14 cellular contexts compared by ENCODE assay signal in genomic region chr20:62427172-62428007, GRCh38. TPM values are rescaled to one million over a fixed set of nuclear protein-coding genes. Genes with fewer than 3 reads are reported as not detected.
A peak's percentile ranks its signal among the peaks of the same experiment; 100 is the strongest.
DNase-seq lines count a peak whose midpoint lies in the region; ATAC-seq and TF ChIP-seq lines count a peak whose summit lies in the region.
"Had no signal": no experiment of that assay in that cellular context is flagged by ENCODE, and none has a peak within 500 bp of the region (broad histone marks: within the 10 kb centered on the region; RNA-seq: fewer than 3 reads in every experiment).

Gene RBBP8NL, minus strand, starts transcription at chr20:62427539. Its CDS starts 7,892 bp downstream, at chr20:62419647.

- peak; percentile 29 for DNase-seq in NCI-H146 (lab: John Stamatoyannopoulos, UW)
- DNase-seq in NCI-H146 treated with DMSO at 0.1 percent for 48 hours (lab: John Stamatoyannopoulos, UW; ENCODE audit: unreplicated experiment): no peak
- DNase-seq in WERI-Rb-1: no peak
- peak in 1 of 2 donors; percentile 88 for DNase-seq in left lung
- peak; percentile 91 for DNase-seq in upper lobe of right lung
- no peak for DNase-seq in GDM1 (lab: John Stamatoyannopoulos, UW)
- DNase-seq in activated CD4-positive, alpha-beta T cell treated with anti-CD3 and anti-CD28 coated beads, Interleukin-2, amount 10 ng/mL, durations not matched to agents 7 days and 5 days: no peak
- DNase-seq: 8988T; activated naive CD4-positive, alpha-beta T cell treated with anti-CD3 and anti-CD28 coated beads, Interleukin-2, amount 10 ng/mL, durations not matched to agents 7 days and 5 days; gastrocnemius medialis had no signal

- H3K27ac ChIP-seq in WERI-Rb-1: peak within 1 kb of the TSS; percentile 41; the same call in 1 of the 2 replicates
- peak within 1 kb of the TSS; percentile 13 to 26 for H3K27ac ChIP-seq in left lung
- peak within 1 kb of the TSS; percentile 24 for H3K27ac ChIP-seq in upper lobe of right lung
- H3K27ac ChIP-seq: gastrocnemius medialis had no signal

- POLR2A ChIA-PET in activated CD4-positive, alpha-beta T cell treated with anti-CD3 and anti-CD28 coated beads, Interleukin-2, amount 10 ng/mL, durations not matched to agents 7 days and 5 days (lab: Charles Lee): no interaction called here

- H3K4me1 Mint-ChIP-seq in activated CD4-positive, alpha-beta T cell treated with anti-CD3 and anti-CD28 coated beads, Interleukin-2, amount 10 ng/mL, durations not matched to agents 7 days and 5 days: no peaks in the 10 kb centered on the region
- H3K4me1 Mint-ChIP-seq: activated naive CD4-positive, alpha-beta T cell treated with anti-CD3 and anti-CD28 coated beads, Interleukin-2, amount 10 ng/mL, durations not matched to agents 7 days and 5 days; stimulated activated effector memory CD8-positive, alpha-beta T cell treated with anti-CD3 and anti-CD28 coated beads, Interleukin-12 subunit alpha, Interleukin-12 subunit beta, amount 100 ng/mL, for 72 hours had no signal

- no peak within 1 kb of the TSS for H3K27ac Mint-ChIP-seq in activated CD4-positive, alpha-beta T cell treated with anti-CD3 and anti-CD28 coated beads, Interleukin-2, amount 10 ng/mL, durations not matched to agents 7 days and 5 days
- H3K27ac Mint-ChIP-seq: activated naive CD4-positive, alpha-beta T cell treated with anti-CD3 and anti-CD28 coated beads, Interleukin-2, amount 10 ng/mL, durations not matched to agents 7 days and 5 days; stimulated activated effector memory CD8-positive, alpha-beta T cell treated with anti-CD3 and anti-CD28 coated beads, Interleukin-12 subunit alpha, Interleukin-12 subunit beta, amount 100 ng/mL, for 72 hours had no signal

- H3K4me1 ChIP-seq in left lung: peaks cover 6 to 8% of the 10 kb centered on the region in 2 donors
- no peaks in the 10 kb centered on the region for H3K4me1 ChIP-seq in upper lobe of right lung
- H3K4me1 ChIP-seq: gastrocnemius medialis had no signal

- H3K4me3 Mint-ChIP-seq in activated CD4-positive, alpha-beta T cell treated with anti-CD3 and anti-CD28 coated beads, Interleukin-2, amount 10 ng/mL, durations not matched to agents 7 days and 5 days: no peak within 1 kb of the TSS
- H3K4me3 Mint-ChIP-seq: activated naive CD4-positive, alpha-beta T cell treated with anti-CD3 and anti-CD28 coated beads, Interleukin-2, amount 10 ng/mL, durations not matched to agents 7 days and 5 days; stimulated activated effector memory CD8-positive, alpha-beta T cell treated with anti-CD3 and anti-CD28 coated beads, Interleukin-12 subunit alpha, Interleukin-12 subunit beta, amount 100 ng/mL, for 72 hours had no signal

- H3K9me3 ChIP-seq in WERI-Rb-1 (ENCODE audit: severe bottlenecking): no peaks in the 10 kb centered on the region
- no peaks in the 10 kb centered on the region for H3K9me3 ChIP-seq in left lung
- no peaks in the 10 kb centered on the region for H3K9me3 ChIP-seq in upper lobe of right lung
- H3K9me3 ChIP-seq: gastrocnemius medialis had no signal

- H3K27me3 Mint-ChIP-seq in activated CD4-positive, alpha-beta T cell treated with anti-CD3 and anti-CD28 coated beads, Interleukin-2, amount 10 ng/mL, durations not matched to agents 7 days and 5 days: no peaks in the 10 kb centered on the region

- CTCF ChIA-PET in activated CD4-positive, alpha-beta T cell treated with anti-CD3 and anti-CD28 coated beads, Interleukin-2, amount 10 ng/mL, durations not matched to agents 7 days and 5 days (lab: Charles Lee): interaction anchor here (0.8 to 1.3 kb wide), 3 partner anchors 8 to 18 kb away, joined by 4 read pairs; no protein-coding TSS in a partner anchor

- TF ChIP-seq CTCF in WERI-Rb-1 (IDR thresholded peaks at IDR 0.05; ENCODE audit: low read depth, low read length): no peak
- TF ChIP-seq CTCF in left lung (IDR thresholded peaks at IDR 0.05): no peak
- TF ChIP-seq CTCF in upper lobe of right lung (IDR thresholded peaks at IDR 0.05): peak; percentile 18

- no peaks in the 10 kb centered on the region for H3K36me3 ChIP-seq in WERI-Rb-1
- H3K36me3 ChIP-seq in left lung: no peaks in the 10 kb centered on the region
- no peaks in the 10 kb centered on the region for H3K36me3 ChIP-seq in upper lobe of right lung
- H3K36me3 ChIP-seq: gastrocnemius medialis had no signal

- no peak within 1 kb of the TSS for H3K4me3 ChIP-seq in WERI-Rb-1 (ENCODE audit: low read depth, low read length)
- H3K4me3 ChIP-seq in left lung: peak within 1 kb of the TSS in 1 of 2 donors; percentile 6
- H3K4me3 ChIP-seq in upper lobe of right lung: peak within 1 kb of the TSS; percentile 30
- H3K4me3 ChIP-seq: gastrocnemius medialis had no signal

- H3K27me3 ChIP-seq in WERI-Rb-1 (ENCODE audit: insufficient read depth, low read depth, severe bottlenecking) (no peaks in the 10 kb centered on the region), left lung (peaks cover 0 to 54% of the 10 kb centered on the region in 2 donors), upper lobe of right lung (no peaks in the 10 kb centered on the region)

- no peaks in the 10 kb centered on the region for H3K36me3 Mint-ChIP-seq in activated CD4-positive, alpha-beta T cell treated with anti-CD3 and anti-CD28 coated beads, Interleukin-2, amount 10 ng/mL, durations not matched to agents 7 days and 5 days (ENCODE audit: low read depth)
- H3K36me3 Mint-ChIP-seq: activated naive CD4-positive, alpha-beta T cell treated with anti-CD3 and anti-CD28 coated beads, Interleukin-2, amount 10 ng/mL, durations not matched to agents 7 days and 5 days; stimulated activated effector memory CD8-positive, alpha-beta T cell treated with anti-CD3 and anti-CD28 coated beads, Interleukin-12 subunit alpha, Interleukin-12 subunit beta, amount 100 ng/mL, for 72 hours had no signal

- ATAC-seq in left lung: peak; percentile 86
- peak; percentile 85 for ATAC-seq in upper lobe of right lung
- no peak for ATAC-seq in GM18870 (IDR thresholded peaks at IDR 0.05; ENCODE audit: unreplicated experiment)
- ATAC-seq: activated CD4-positive, CD25-positive, alpha-beta regulatory T cell treated with anti-CD3 and anti-CD28 coated beads, Interleukin-2, amount 50 U/mL, for 24 hours; gastrocnemius medialis; stimulated activated effector memory CD8-positive, alpha-beta T cell treated with anti-CD3 and anti-CD28 coated beads, Interleukin-12 subunit alpha, Interleukin-12 subunit beta, amount 100 ng/mL, for 72 hours had no signal

- H3K9me3 Mint-ChIP-seq in activated CD4-positive, alpha-beta T cell treated with anti-CD3 and anti-CD28 coated beads, Interleukin-2, amount 10 ng/mL, durations not matched to agents 7 days and 5 days: no peaks in the 10 kb centered on the region
- H3K9me3 Mint-ChIP-seq: activated naive CD4-positive, alpha-beta T cell treated with anti-CD3 and anti-CD28 coated beads, Interleukin-2, amount 10 ng/mL, durations not matched to agents 7 days and 5 days; stimulated activated effector memory CD8-positive, alpha-beta T cell treated with anti-CD3 and anti-CD28 coated beads, Interleukin-12 subunit alpha, Interleukin-12 subunit beta, amount 100 ng/mL, for 72 hours had no signal

- intact Hi-C loops in left lung (cut with DNase I) (no loop called here), upper lobe of right lung (cut with DNase I) (no loop called here)

RNA-seq across cellular contexts. Expression of gene RBBP8NL, which starts in this region (rescaled TPM):
- 1 to 10 TPM in 1 of 2 donors, under 1 TPM in 1; 0.97 to 1.1 TPM for total RNA-seq in left lung
- 0.64 TPM for total RNA-seq in upper lobe of right lung
- not detected for total RNA-seq in activated CD4-positive, alpha-beta T cell treated with anti-CD3 and anti-CD28 coated beads, Interleukin-2, amount 10 ng/mL, durations not matched to agents 7 days and 5 days
- total RNA-seq: gastrocnemius medialis, H4 had no signal

Comparison
In these comparisons a context has a peak if more than half of its experiments do, and no peak if none do; other contexts are left out.
1. Peak in DNase-seq, ATAC-seq, H3K4me3 ChIP-seq and H3K27ac ChIP-seq in upper lobe of right lung; RNA of the gene not detected or under 1 TPM.